26 cellular contexts compared by ENCODE assay signal in the genomic region with DNA sequence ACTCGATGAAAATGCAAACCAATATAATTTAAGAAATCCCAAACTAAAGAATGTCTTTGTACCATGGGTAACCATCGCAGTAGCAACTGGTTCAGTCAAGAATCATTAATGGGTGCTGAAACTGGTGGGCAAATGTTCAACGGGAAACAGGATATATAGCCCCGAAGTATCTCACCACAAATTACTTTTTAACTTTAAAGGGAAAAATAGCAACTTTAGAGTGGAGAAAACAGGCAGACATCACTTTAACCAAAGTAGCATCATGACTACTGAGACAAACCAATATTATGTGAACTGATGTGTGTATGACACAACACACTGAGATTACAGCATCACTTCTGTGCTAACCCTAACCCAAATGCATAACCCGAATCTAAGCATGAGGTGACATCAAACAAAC. TPM values are rescaled to one million over a fixed set of nuclear protein-coding genes. Genes with fewer than 3 reads are reported as not detected.
DNase-seq lines count a peak whose midpoint lies in the region; ATAC-seq, FAIRE-seq and TF ChIP-seq lines count a peak whose summit lies in the region.
"Had no signal": no experiment of that assay in that cellular context is flagged by ENCODE, and none has a peak within 500 bp of the region (broad histone marks: within the 10 kb centered on the region; RNA-seq: fewer than 3 reads in every experiment).

No MANE protein-coding gene starts in this region.

- no peaks in the 10 kb centered on the region for H3K27me3 ChIP-seq in uterus
- H3K27me3 ChIP-seq: pancreas, right lobe of liver had no signal

- ATAC-seq in GM18511 (IDR thresholded peaks at IDR 0.05; ENCODE audit: unreplicated experiment) (peak; percentile 75), GM19463 (IDR thresholded peaks at IDR 0.05; ENCODE audit: unreplicated experiment) (peak; percentile 70), HG02759 (IDR thresholded peaks at IDR 0.05; ENCODE audit: unreplicated experiment) (peak; percentile 79), SK-N-SH treated with all-trans-retinoic acid at 6 μM for 48 hours (no peak), esophagus mucosa (no peak)
- ATAC-seq: GM23338, mucosa of descending colon, pancreas, right lobe of liver had no signal

- intact Hi-C loops in uterus (cut with DNase I; ENCODE audit: low total_unique reads) (no loop called here), lower leg skin (cut with DNase I; ENCODE audit: low total_unique reads) (no loop called here)

- H3K36me3 ChIP-seq in uterus = no peaks in the 10 kb centered on the region
- H3K36me3 ChIP-seq: pancreas, right lobe of liver had no signal

- no peak for TF ChIP-seq CTCF in uterus (IDR thresholded peaks at IDR 0.05)
- TF ChIP-seq CTCF in lower leg skin (IDR thresholded peaks at IDR 0.05) = no peak

- no peak for TF ChIP-seq POLR2A in uterus (IDR thresholded peaks at IDR 0.05)
- no peak for TF ChIP-seq POLR2A in lower leg skin (IDR thresholded peaks at IDR 0.05)

- FAIRE-seq in RCC 7860 (lab: Jason Lieb, UNC) = peak; percentile 69
- FAIRE-seq: islet of Langerhans, pancreas had no signal

- H3K4me3 ChIP-seq in uterus = no peak overlapping the region
- H3K4me3 ChIP-seq in lower leg skin (ENCODE audit: low read depth, poor library complexity, severe bottlenecking) = no peak overlapping the region
- H3K4me3 ChIP-seq: GM23338, mucosa of descending colon, pancreas, right lobe of liver had no signal

- DNase-seq in RCC 7860 (ENCODE audit: low spot score) (no peak), uterus (no peak), lower leg skin (ENCODE audit: low spot score in 2 of 2) (no peak)
- DNase-seq: activated CD4-positive, alpha-beta memory T cell treated with anti-CD3 and anti-CD28 coated beads, Interleukin-2, amount 10 ng/mL, durations not matched to agents 7 days and 5 days; activated gamma-delta T cell treated with Interleukin-2 at 50 U/mL for 16 hours; effector CD4-positive, alpha-beta T cell; EL; foreskin melanocyte; hippocampal formation; mucosa of descending colon; NCI-H1092; NCI-H1930; NCI-H2227 treated with DMSO at 0.1 percent for 48 hours; NCI-H82; nephron progenitor cell; pancreas; right lobe of liver; stimulated activated CD8-positive, alpha-beta memory T cell treated with anti-CD3 and anti-CD28 coated beads, Interleukin-4, amount 100 ng/mL, for 48 hours; trophoblast cell had no signal

- 86 to 87% methylated on average over 5 of the region's 5 CpGs for WGBS in lower leg skin, 2 donors

- H3K27ac ChIP-seq in uterus = no peak overlapping the region
- H3K27ac ChIP-seq: pancreas, right lobe of liver had no signal

- no peaks in the 10 kb centered on the region for H3K4me1 ChIP-seq in uterus
- H3K4me1 ChIP-seq: pancreas, right lobe of liver had no signal

- no peaks in the 10 kb centered on the region for H3K9me3 ChIP-seq in uterus
- H3K9me3 ChIP-seq: mucosa of descending colon, pancreas, right lobe of liver had no signal

TF ChIP-seq in SK-N-SH treated with all-trans-retinoic acid at 6 μM for 48 hours, 23 proteins besides CTCF, POLR2A, EP300 and RAD21 (continues in another document):
- TF ChIP-seq BACH2 (CRISPR knock-in tag; IDR thresholded peaks at IDR 0.05; ENCODE audit: borderline replicate concordance) (no peak), ZNF8 (CRISPR knock-in tag; IDR thresholded peaks at IDR 0.05) (no peak), GLIS3 (CRISPR knock-in tag; IDR thresholded peaks at IDR 0.05) (no peak), ZC3H10 (CRISPR knock-in tag; IDR thresholded peaks at IDR 0.05) (no peak), ARNTL (CRISPR knock-in tag; IDR thresholded peaks at IDR 0.05; ENCODE audit: borderline replicate concordance, low read depth) (no peak), TCF4 (CRISPR knock-in tag; IDR thresholded peaks at IDR 0.05; ENCODE audit: borderline replicate concordance) (no peak), CSDC2 (CRISPR knock-in tag; IDR thresholded peaks at IDR 0.05) (no peak), ZNF565 (CRISPR knock-in tag; conservative IDR thresholded peaks at IDR 0.05; ENCODE audit: low read depth) (no peak), PPARA (CRISPR knock-in tag; IDR thresholded peaks at IDR 0.05; ENCODE audit: borderline replicate concordance) (no peak), ISL1 (CRISPR knock-in tag; IDR thresholded peaks at IDR 0.05) (no peak), RARB (CRISPR knock-in tag; IDR thresholded peaks at IDR 0.05) (no peak), TOX (CRISPR knock-in tag; IDR thresholded peaks at IDR 0.05; ENCODE audit: borderline replicate concordance) (no peak), ZNF70 (CRISPR knock-in tag; IDR thresholded peaks at IDR 0.05) (no peak), ZFP3 (CRISPR knock-in tag; IDR thresholded peaks at IDR 0.05) (no peak)
- TF ChIP-seq, protein P1, sequence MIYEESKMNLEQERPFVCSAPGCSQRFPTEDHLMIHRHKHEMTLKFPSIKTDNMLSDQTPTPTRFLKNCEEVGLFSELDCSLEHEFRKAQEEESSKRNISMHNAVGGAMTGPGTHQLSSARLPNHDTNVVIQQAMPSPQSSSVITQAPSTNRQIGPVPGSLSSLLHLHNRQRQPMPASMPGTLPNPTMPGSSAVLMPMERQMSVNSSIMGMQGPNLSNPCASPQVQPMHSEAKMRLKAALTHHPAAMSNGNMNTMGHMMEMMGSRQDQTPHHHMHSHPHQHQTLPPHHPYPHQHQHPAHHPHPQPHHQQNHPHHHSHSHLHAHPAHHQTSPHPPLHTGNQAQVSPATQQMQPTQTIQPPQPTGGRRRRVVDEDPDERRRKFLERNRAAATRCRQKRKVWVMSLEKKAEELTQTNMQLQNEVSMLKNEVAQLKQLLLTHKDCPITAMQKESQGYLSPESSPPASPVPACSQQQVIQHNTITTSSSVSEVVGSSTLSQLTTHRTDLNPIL (CRISPR knock-in tag; IDR thresholded peaks at IDR 0.05; ENCODE audit: low read depth) = no peak
- TF ChIP-seq, protein P2, sequence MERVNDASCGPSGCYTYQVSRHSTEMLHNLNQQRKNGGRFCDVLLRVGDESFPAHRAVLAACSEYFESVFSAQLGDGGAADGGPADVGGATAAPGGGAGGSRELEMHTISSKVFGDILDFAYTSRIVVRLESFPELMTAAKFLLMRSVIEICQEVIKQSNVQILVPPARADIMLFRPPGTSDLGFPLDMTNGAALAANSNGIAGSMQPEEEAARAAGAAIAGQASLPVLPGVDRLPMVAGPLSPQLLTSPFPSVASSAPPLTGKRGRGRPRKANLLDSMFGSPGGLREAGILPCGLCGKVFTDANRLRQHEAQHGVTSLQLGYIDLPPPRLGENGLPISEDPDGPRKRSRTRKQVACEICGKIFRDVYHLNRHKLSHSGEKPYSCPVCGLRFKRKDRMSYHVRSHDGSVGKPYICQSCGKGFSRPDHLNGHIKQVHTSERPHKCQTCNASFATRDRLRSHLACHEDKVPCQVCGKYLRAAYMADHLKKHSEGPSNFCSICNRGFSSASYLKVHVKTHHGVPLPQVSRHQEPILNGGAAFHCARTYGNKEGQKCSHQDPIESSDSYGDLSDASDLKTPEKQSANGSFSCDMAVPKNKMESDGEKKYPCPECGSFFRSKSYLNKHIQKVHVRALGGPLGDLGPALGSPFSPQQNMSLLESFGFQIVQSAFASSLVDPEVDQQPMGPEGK (CRISPR knock-in tag; IDR thresholded peaks at IDR 0.05; ENCODE audit: borderline replicate concordance) = no peak
- TF ChIP-seq, protein P3, sequence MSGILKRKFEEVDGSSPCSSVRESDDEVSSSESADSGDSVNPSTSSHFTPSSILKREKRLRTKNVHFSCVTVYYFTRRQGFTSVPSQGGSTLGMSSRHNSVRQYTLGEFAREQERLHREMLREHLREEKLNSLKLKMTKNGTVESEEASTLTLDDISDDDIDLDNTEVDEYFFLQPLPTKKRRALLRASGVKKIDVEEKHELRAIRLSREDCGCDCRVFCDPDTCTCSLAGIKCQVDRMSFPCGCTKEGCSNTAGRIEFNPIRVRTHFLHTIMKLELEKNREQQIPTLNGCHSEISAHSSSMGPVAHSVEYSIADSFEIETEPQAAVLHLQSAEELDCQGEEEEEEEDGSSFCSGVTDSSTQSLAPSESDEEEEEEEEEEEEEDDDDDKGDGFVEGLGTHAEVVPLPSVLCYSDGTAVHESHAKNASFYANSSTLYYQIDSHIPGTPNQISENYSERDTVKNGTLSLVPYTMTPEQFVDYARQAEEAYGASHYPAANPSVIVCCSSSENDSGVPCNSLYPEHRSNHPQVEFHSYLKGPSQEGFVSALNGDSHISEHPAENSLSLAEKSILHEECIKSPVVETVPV (CRISPR knock-in tag; IDR thresholded peaks at IDR 0.05) = no peak
- TF ChIP-seq, protein P4, sequence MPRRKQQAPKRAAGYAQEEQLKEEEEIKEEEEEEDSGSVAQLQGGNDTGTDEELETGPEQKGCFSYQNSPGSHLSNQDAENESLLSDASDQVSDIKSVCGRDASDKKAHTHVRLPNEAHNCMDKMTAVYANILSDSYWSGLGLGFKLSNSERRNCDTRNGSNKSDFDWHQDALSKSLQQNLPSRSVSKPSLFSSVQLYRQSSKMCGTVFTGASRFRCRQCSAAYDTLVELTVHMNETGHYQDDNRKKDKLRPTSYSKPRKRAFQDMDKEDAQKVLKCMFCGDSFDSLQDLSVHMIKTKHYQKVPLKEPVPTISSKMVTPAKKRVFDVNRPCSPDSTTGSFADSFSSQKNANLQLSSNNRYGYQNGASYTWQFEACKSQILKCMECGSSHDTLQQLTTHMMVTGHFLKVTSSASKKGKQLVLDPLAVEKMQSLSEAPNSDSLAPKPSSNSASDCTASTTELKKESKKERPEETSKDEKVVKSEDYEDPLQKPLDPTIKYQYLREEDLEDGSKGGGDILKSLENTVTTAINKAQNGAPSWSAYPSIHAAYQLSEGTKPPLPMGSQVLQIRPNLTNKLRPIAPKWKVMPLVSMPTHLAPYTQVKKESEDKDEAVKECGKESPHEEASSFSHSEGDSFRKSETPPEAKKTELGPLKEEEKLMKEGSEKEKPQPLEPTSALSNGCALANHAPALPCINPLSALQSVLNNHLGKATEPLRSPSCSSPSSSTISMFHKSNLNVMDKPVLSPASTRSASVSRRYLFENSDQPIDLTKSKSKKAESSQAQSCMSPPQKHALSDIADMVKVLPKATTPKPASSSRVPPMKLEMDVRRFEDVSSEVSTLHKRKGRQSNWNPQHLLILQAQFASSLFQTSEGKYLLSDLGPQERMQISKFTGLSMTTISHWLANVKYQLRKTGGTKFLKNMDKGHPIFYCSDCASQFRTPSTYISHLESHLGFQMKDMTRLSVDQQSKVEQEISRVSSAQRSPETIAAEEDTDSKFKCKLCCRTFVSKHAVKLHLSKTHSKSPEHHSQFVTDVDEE (CRISPR knock-in tag; IDR thresholded peaks at IDR 0.05) = no peak

RNA-seq across cellular contexts. Expression of a gene that starts 33.8 kb away (rescaled TPM):
- total RNA-seq in uterus (100 to 1,000 TPM in 1 of 4 donors, 10 to 100 TPM in 3; 20.0 to 120 (median 62.0) TPM), esophagus mucosa (79.1 TPM), lower leg skin (100 to 1,000 TPM in 1 of 4 donors, 10 to 100 TPM in 3; 75.4 to 201 (median 88.6) TPM)

RNA-seq across cellular contexts. Expression of a gene that starts 37.9 kb away (rescaled TPM):
- 1 to 10 TPM in 3 of 4 donors, under 1 TPM in 1; under 0.01 to 6.8 (median 2.6) TPM for total RNA-seq in uterus
- 6.3 TPM for total RNA-seq in esophagus mucosa
- total RNA-seq in lower leg skin = 10 to 100 TPM in 2 of 4 donors, 1 to 10 TPM in 2; 6.8 to 10.5 (median 8.8) TPM

Comparison
In these comparisons a context has a peak if more than half of its experiments do, and no peak if none do; other contexts are left out.
1. ATAC-seq: peak in GM18511 (single experiment), GM19463 (single experiment) and HG02759 (single experiment); none in SK-N-SH treated with all-trans-retinoic acid at 6 μM for 48 hours (single experiment) and esophagus mucosa (single experiment).